ENCODE assay signal across 8 cellular contexts in the genomic region with DNA sequence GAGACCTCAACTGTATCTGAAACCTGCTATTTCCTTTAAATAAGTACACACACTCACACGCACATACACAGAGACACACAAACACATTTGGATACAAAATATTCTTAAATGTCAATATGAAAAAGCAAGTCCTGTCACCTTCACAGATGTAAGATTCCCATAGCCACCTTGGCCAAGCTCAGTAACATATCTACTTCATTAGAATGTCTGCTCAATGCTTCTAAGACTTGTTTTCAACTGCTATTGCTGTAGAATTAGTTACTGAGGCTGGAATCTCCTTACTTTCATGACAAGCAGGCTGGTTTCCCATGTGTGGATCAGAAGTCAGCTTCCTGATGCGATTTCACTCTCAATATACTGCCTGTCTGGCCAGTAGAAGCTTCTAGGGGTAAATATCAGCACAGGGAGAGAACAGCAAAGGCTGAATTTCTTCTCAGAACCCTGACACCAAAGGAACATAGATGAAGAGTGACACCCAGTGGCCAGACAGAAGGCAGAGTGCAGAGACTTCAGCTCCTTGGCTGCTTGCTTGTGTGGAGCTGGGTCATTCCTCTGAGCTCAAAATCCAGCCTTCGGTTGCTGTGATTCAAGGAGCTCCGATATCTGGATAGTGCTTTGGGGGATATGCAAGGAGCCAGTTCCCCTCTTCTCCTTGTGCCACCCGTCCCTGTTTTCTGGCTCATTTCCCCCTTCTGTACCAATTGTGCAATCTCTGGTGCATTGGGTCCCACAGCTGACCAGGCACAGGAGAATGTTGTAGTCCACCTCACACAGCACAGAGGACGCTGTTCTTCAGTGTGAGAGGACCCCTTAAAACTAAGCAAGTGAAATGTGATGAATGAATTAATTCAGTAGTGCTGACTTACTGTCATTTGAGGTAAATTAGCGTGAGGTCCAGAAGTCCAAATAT. TPM values are rescaled to one million over a fixed set of nuclear protein-coding genes. Genes with fewer than 3 reads are reported as not detected.
A peak's percentile ranks its signal among the peaks of the same experiment; 100 is the strongest.
DNase-seq lines count a peak whose midpoint lies in the region; ATAC-seq, FAIRE-seq and TF ChIP-seq lines count a peak whose summit lies in the region.

No MANE protein-coding gene starts in this region.

- peaks cover under 1% of the 10 kb centered on the region; the same call in 1 of the 2 replicates for H3K27me3 ChIP-seq in Panc1 (ENCODE audit: control insufficient read depth, insufficient read depth, low read length)
- H3K27me3 ChIP-seq in heart left ventricle: no peaks in the 10 kb centered on the region

- no peaks in the 10 kb centered on the region for H3K9me3 ChIP-seq in Panc1 (ENCODE audit: control insufficient read depth, insufficient read depth, low read depth, low read length)
- H3K9me3 ChIP-seq in heart left ventricle: no peaks in the 10 kb centered on the region

- BruUV-seq in Panc1 (replicated peaks; lab: Mats Ljungman, UMichigan): no TSS peak

- WGBS in heart left ventricle, 4 donors: 27 to 40% (median 30%) methylated on average over 7 of the region's 7 CpGs

- no peak overlapping the region for H3K27ac Mint-ChIP-seq in activated naive CD4-positive, alpha-beta T cell treated with anti-CD3 and anti-CD28 coated beads, Interleukin-2, amount 50 U/mL, for 72 hours

- H3K4me3 ChIP-seq in Panc1 (ENCODE audit: low read depth in 2 of 2, low read length in 2 of 2) (no peak overlapping the region), heart left ventricle (no peak overlapping the region)

- H3K27ac ChIP-seq in Panc1 (ENCODE audit: low read length) (no peak overlapping the region), heart left ventricle (peak overlapping the region in 7 of 12 donors; percentile 2 to 62 (median 38))

- POLR2A ChIA-PET in Panc1 (lab: Charles Lee): no interaction called here

- DNase-seq in D721Med (ENCODE audit: insufficient read length, low spot score) (no peak), HS-27A (ENCODE audit: low read depth) (peak; percentile 49), Panc1 (ENCODE audit: low read depth, low spot score) (peak; percentile 78), heart left ventricle (peak; percentile 49 to 73 (median 55)), pulmonary artery endothelial cell (ENCODE audit: low read depth, low spot score) (peak; percentile 71), posterior vena cava (ENCODE audit: low spot score) (no peak)
- DNase-seq in activated naive CD4-positive, alpha-beta T cell treated with anti-CD3 and anti-CD28 coated beads, Interleukin-2, amount 50 U/mL, for 72 hours (ENCODE audit: low spot score in 2 of 2): peak in 1 of 2 donors; percentile 36

- CTCF ChIA-PET in Panc1 (lab: Charles Lee): interaction anchor here (0.6 to 2.1 kb wide), 11 partner anchors 10 to 383 kb away, joined by 3 to 21 read pairs (median 9); no protein-coding TSS in a partner anchor

- TF ChIP-seq POLR2A in heart left ventricle (IDR thresholded peaks at IDR 0.05): no peak

- H3K36me3 ChIP-seq in Panc1 (ENCODE audit: control insufficient read depth, insufficient read depth, low read length) (no peaks in the 10 kb centered on the region), heart left ventricle (no peaks in the 10 kb centered on the region)

- ATAC-seq in GM19395 (IDR thresholded peaks at IDR 0.05; ENCODE audit: unreplicated experiment) (peak; percentile 78), Panc1 (peak; percentile 99), heart left ventricle (peak; percentile 85 to 97 (median 95))
- ATAC-seq in activated naive CD4-positive, alpha-beta T cell treated with anti-CD3 and anti-CD28 coated beads, Interleukin-2, amount 50 U/mL, for 72 hours: peak; percentile 44 to 87

- no peaks in the 10 kb centered on the region for H3K9me3 Mint-ChIP-seq in activated naive CD4-positive, alpha-beta T cell treated with anti-CD3 and anti-CD28 coated beads, Interleukin-2, amount 50 U/mL, for 72 hours

- peak; percentile 82 for TF ChIP-seq CTCF in D721Med (IDR thresholded peaks at IDR 0.05; ENCODE audit: insufficient read depth, missing control alignments)
- TF ChIP-seq CTCF in Panc1 (IDR thresholded peaks at IDR 0.05): peak; percentile 87
- TF ChIP-seq CTCF in heart left ventricle (IDR thresholded peaks at IDR 0.05): peak; percentile 49 to 85 (median 75)

- in situ Hi-C loops in Panc1 (cut with HindIII; ENCODE audit: low pct_unique_long_range_greater_than_20kb, low sequenced_read_pairs): no loop called here

- intact Hi-C loops in Panc1 (cut with micrococcal nuclease; ENCODE audit: unreplicated experiment): loop anchor here (1.0 to 10.0 kb wide), 4 partner anchors 80 to 381 kb away; partner anchors contain the start of gene ADRB2
- intact Hi-C loops in heart left ventricle (cut with DNase I): loop anchor here (1.0 to 10.0 kb wide), 17 partner anchors 50 to 940 kb away; partner anchors contain the start of genes SH3TC2 (in 4 of the 10) and ADRB2 (in 3 of the 10)
- intact Hi-C loops in posterior vena cava (cut with DNase I): loop anchor here in 1 of 2 donors (10.0 kb wide), 1 partner anchor 380 kb away; no protein-coding TSS in a partner anchor

- no peaks in the 10 kb centered on the region for H3K4me1 ChIP-seq in Panc1 (ENCODE audit: control insufficient read depth, insufficient read depth, low read length)
- H3K4me1 ChIP-seq in heart left ventricle: peaks cover 0 to 10% (median 4%) of the 10 kb centered on the region in 12 donors

- no peaks in the 10 kb centered on the region for H3K36me3 Mint-ChIP-seq in activated naive CD4-positive, alpha-beta T cell treated with anti-CD3 and anti-CD28 coated beads, Interleukin-2, amount 50 U/mL, for 72 hours

- FAIRE-seq in D721Med (lab: Jason Lieb, UNC): no peak

RNA-seq across cellular contexts. Expression of gene ABLIM3, which starts 26.6 kb away (rescaled TPM):
- total RNA-seq in Panc1 (2021; ENCODE audit: unreplicated experiment): 12.9 TPM
- 16.2 TPM for polyA plus RNA-seq in Panc1 (2012; ENCODE audit: insufficient read length)
- under 1 TPM; 0.14 to 0.53 TPM for total RNA-seq in activated naive CD4-positive, alpha-beta T cell treated with anti-CD3 and anti-CD28 coated beads, Interleukin-2, amount 50 U/mL, for 72 hours
- 100 to 1,000 TPM in 4 of 9 donors, 10 to 100 TPM in 5; 70.0 to 175 (median 97.8) TPM for total RNA-seq in heart left ventricle
- polyA plus RNA-seq in heart left ventricle: 100 to 1,000 TPM in 1 of 2 donors, 10 to 100 TPM in 1; 43.2 to 103 TPM
- total RNA-seq in pulmonary artery endothelial cell: 18.8 and 21.3 TPM in 2 replicates
- total RNA-seq in posterior vena cava: 10 to 100 TPM; 31.4 to 45.4 TPM

RNA-seq across cellular contexts. Expression of gene SH3TC2, which starts 51.8 kb away (rescaled TPM):
- total RNA-seq in Panc1 (2021; ENCODE audit: unreplicated experiment) (0.33 TPM), heart left ventricle (10 to 100 TPM in 2 of 9 donors, 1 to 10 TPM in 7; 2.4 to 12.7 (median 5.9) TPM), pulmonary artery endothelial cell (2.5 and 5.5 TPM in 2 replicates), posterior vena cava (under 1 TPM; 0.71 to 0.93 TPM)
- not detected for polyA plus RNA-seq in Panc1 (2012; ENCODE audit: insufficient read length)
- total RNA-seq in activated naive CD4-positive, alpha-beta T cell treated with anti-CD3 and anti-CD28 coated beads, Interleukin-2, amount 50 U/mL, for 72 hours: not detected
- 1 to 10 TPM; 1.6 to 2.6 TPM for polyA plus RNA-seq in heart left ventricle

Comparison
In these comparisons a context has a peak if more than half of its experiments do, and no peak if none do; other contexts are left out.
1. DNase-seq: peak in HS-27A (single experiment), Panc1 (single experiment), heart left ventricle (5 of 5) and pulmonary artery endothelial cell (single experiment); none in D721Med (single experiment) and posterior vena cava (single experiment).
2. Peak in every context shown above with its lines, with median percentiles within 50 percentile points of each other: CTCF ChIP-seq and ATAC-seq.